28 cellular contexts compared by ENCODE assay signal in the genomic region with DNA sequence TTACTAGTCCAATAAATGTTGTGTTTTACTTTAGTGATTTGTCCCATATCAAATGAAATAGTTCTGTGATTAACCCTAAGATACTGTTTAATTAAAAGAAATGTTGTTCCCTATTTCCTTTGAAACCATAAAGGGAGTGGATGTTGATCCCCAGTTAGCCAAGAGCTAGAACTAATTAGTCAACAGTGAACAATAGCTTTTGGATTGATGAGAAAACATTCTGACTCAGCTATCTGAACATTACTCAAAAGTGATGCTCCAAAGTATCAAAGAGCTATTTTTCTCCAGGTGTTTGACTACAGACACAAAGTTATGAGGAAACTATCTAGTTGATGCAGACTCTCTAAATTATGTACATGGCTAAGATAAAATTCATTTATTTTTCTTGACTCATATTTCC.
"Had no signal": no experiment of that assay in that cellular context is flagged by ENCODE, and none has a peak within 500 bp of the region (broad histone marks: within the 10 kb centered on the region; RNA-seq: fewer than 3 reads in every experiment).

No MANE protein-coding gene starts in this region.

- H3K36me3 ChIP-seq: adrenal gland, breast epithelium, esophagus squamous epithelium, WERI-Rb-1 had no signal

- DNase-seq: activated B cell treated with CpG ODN at 0.5 μM for 24 hours; activated CD4-positive, alpha-beta T cell treated with anti-CD3 and anti-CD28 coated beads for 48 hours; activated CD4-positive, alpha-beta T cell treated with anti-CD3 and anti-CD28 coated beads, Interleukin-2, amount 50 U/mL, for 1 hour; activated CD4-positive, alpha-beta T cell treated with anti-CD3 and anti-CD28 coated beads, Interleukin-2, amount 50 U/mL, for 48 hours; activated CD8-positive, alpha-beta memory T cell treated with anti-CD3 and anti-CD28 coated beads for 24 hours; activated CD8-positive, alpha-beta T cell treated with anti-CD3 and anti-CD28 coated beads for 36 hours; activated effector memory CD4-positive, alpha-beta T cell treated with Interleukin-2 at 50 U/mL for 16 hours; activated naive CD4-positive, alpha-beta T cell treated with anti-CD3 and anti-CD28 coated beads for 36 hours; activated naive CD8-positive, alpha-beta T cell treated with anti-CD3 and anti-CD28 coated beads for 36 hours; activated naive CD8-positive, alpha-beta T cell treated with anti-CD3 and anti-CD28 coated beads, Interleukin-2, amount 50 U/mL, for 24 hours; activated T-cell treated with anti-CD3 and anti-CD28 coated beads, Interleukin-2, amount 50 U/mL, for 4 hours; adrenal gland; amygdala; aorta; dorsolateral prefrontal cortex; effector memory CD4-positive, alpha-beta T cell; endodermal cell; esophagus squamous epithelium; head of caudate nucleus; T-helper 1 cell; T-helper 17 cell; T1000; WERI-Rb-1 had no signal

- H3K27me3 ChIP-seq: adrenal gland, breast epithelium, dorsolateral prefrontal cortex, esophagus squamous epithelium had no signal

- ATAC-seq: activated CD4-positive, CD25-positive, alpha-beta regulatory T cell treated with anti-CD3 and anti-CD28 coated beads, Interleukin-2, amount 50 U/mL, for 24 hours; activated CD8-positive, alpha-beta T cell treated with anti-CD3 and anti-CD28 coated beads for 36 hours; activated naive CD8-positive, alpha-beta T cell treated with anti-CD3 and anti-CD28 coated beads, Interleukin-2, amount 50 U/mL, for 24 hours; activated T-cell treated with anti-CD3 and anti-CD28 coated beads, Interleukin-2, amount 50 U/mL, for 4 hours; activated T-helper 17 cell treated with anti-CD3 and anti-CD28 coated beads, Interleukin-2, amount 50 U/mL, for 72 hours; T-helper 17 cell had no signal

- H3K9me3 ChIP-seq: adrenal gland, breast epithelium, esophagus squamous epithelium had no signal

- H3K27ac ChIP-seq: adrenal gland, breast epithelium, coronary artery, dorsolateral prefrontal cortex, esophagus squamous epithelium, WERI-Rb-1 had no signal

- FAIRE-seq: frontal cortex had no signal

- H3K4me1 ChIP-seq: adrenal gland, breast epithelium had no signal

- H3K4me3 ChIP-seq: adrenal gland, breast epithelium, coronary artery, dorsolateral prefrontal cortex, esophagus squamous epithelium had no signal
